ENCODE assay signal across 16 cellular contexts in the genomic region with DNA sequence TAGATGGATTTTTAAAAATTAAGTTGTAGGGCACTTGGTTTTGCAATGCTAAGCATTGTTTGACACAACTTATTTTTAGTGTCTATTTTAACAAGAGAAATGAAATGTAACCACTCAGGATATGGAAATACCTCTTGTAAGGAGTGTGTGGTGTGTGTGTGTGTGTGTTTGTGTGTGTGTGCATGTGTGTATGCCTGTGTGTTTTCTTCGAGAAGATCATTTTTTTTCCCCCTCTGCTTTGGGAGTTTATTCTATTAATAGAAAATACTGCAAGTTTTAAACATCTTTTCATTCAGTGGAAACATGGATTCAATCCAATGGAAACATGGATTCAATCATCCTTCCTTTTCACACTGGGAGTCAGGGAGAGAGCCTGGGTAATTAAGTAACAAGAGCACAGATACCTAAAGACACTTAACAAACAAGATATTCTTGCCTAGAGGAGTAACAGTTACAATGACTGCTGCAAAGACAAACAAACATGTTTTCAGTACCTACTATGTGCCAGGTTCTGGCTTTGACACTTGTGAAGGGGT.
DNase-seq lines count a peak whose midpoint lies in the region; ATAC-seq and TF ChIP-seq lines count a peak whose summit lies in the region.
"Had no signal": no experiment of that assay in that cellular context is flagged by ENCODE, and none has a peak within 500 bp of the region (broad histone marks: within the 10 kb centered on the region; RNA-seq: fewer than 3 reads in every experiment).

No MANE protein-coding gene starts in this region.

- H3K27me3 ChIP-seq in ACC112 (ENCODE audit: insufficient read depth, low read length), result no peaks in the 10 kb centered on the region
- no peaks in the 10 kb centered on the region for H3K27me3 ChIP-seq in adipocyte (replicated peaks; ENCODE audit: control insufficient read depth, insufficient read depth, low read length)

- H3K4me1 ChIP-seq in ACC112 (ENCODE audit: control insufficient read depth, insufficient read depth, low read length, unreplicated experiment) (peaks cover 8% of the 10 kb centered on the region), adipocyte (ENCODE audit: control insufficient read depth, insufficient read depth, low read length) (peaks cover 7% of the 10 kb centered on the region)

- H3K27ac Mint-ChIP-seq in activated T-helper 2 cell treated with anti-CD3 and anti-CD28 coated beads, Interferon-gamma antibody, Interleukin-2, Interleukin-4, amounts not matched to agents 10 μg/mL and 5 μg/mL and 100 μg/mL, durations not matched to agents 14 hours and 24 hours and 36 hours, result no peak overlapping the region
- H3K27ac Mint-ChIP-seq: activated CD8-positive, alpha-beta T cell treated with anti-CD3 and anti-CD28 coated beads, Interleukin-2, amount 10 ng/mL, durations not matched to agents 7 days and 5 days; stimulated activated naive CD8-positive, alpha-beta T cell treated with anti-CD3 and anti-CD28 coated beads, Interleukin-15, amount 100 ng/mL, for 72 hours; WTC11 had no signal

- no peak overlapping the region for H3K4me3 Mint-ChIP-seq in activated T-helper 2 cell treated with anti-CD3 and anti-CD28 coated beads, Interferon-gamma antibody, Interleukin-2, Interleukin-4, amounts not matched to agents 10 μg/mL and 5 μg/mL and 100 μg/mL, durations not matched to agents 14 hours and 24 hours and 36 hours (ENCODE audit: low read depth)
- H3K4me3 Mint-ChIP-seq: activated CD8-positive, alpha-beta T cell treated with anti-CD3 and anti-CD28 coated beads, Interleukin-2, amount 10 ng/mL, durations not matched to agents 7 days and 5 days; stimulated activated naive CD8-positive, alpha-beta T cell treated with anti-CD3 and anti-CD28 coated beads, Interleukin-15, amount 100 ng/mL, for 72 hours; WTC11 had no signal

- peak; percentile 32 for DNase-seq in adipocyte (ENCODE audit: low read depth)
- peak; percentile 31 for DNase-seq in fibroblast of mammary gland (ENCODE audit: low read depth)
- DNase-seq in myocyte (ENCODE audit: low read depth), result peak; percentile 34
- DNase-seq in activated T-helper 2 cell treated with anti-CD3 and anti-CD28 coated beads, Interferon-gamma antibody, Interleukin-2, Interleukin-4, amounts not matched to agents 10 μg/mL and 5 μg/mL and 100 μg/mL, durations not matched to agents 14 hours and 24 hours and 36 hours (ENCODE audit: low spot score), result no peak
- no peak for DNase-seq in NCI-H524 treated with DMSO at 0.1 percent for 48 hours (lab: John Stamatoyannopoulos, UW)
- no peak for DNase-seq in dedifferentiated amniotic fluid mesenchymal stem cell (ENCODE audit: extremely low spot score)
- DNase-seq: activated CD8-positive, alpha-beta T cell treated with anti-CD3 and anti-CD28 coated beads, Interleukin-2, amount 10 ng/mL, durations not matched to agents 7 days and 5 days; cerebellar nuclear complex; head of caudate nucleus; mesendoderm; NCI-H1417; retina; stimulated activated naive CD8-positive, alpha-beta T cell treated with anti-CD3 and anti-CD28 coated beads, Interleukin-15, amount 100 ng/mL, for 72 hours had no signal

- no peak for ATAC-seq in HG03354 (IDR thresholded peaks at IDR 0.05; ENCODE audit: poor library complexity, severe bottlenecking, unreplicated experiment)
- ATAC-seq: activated CD8-positive, alpha-beta T cell treated with anti-CD3 and anti-CD28 coated beads, Interleukin-2, amount 10 ng/mL, durations not matched to agents 7 days and 5 days; stimulated activated naive CD8-positive, alpha-beta T cell treated with anti-CD3 and anti-CD28 coated beads, Interleukin-15, amount 100 ng/mL, for 72 hours; WTC11 had no signal

- H3K4me3 ChIP-seq in ACC112 (ENCODE audit: low read depth, low read length), result no peak overlapping the region
- no peak overlapping the region for H3K4me3 ChIP-seq in adipocyte (ENCODE audit: low read length)
- H3K4me3 ChIP-seq in fibroblast of mammary gland (ENCODE audit: control insufficient read depth, low read depth, low read length), result no peak overlapping the region

- H3K79me2 ChIP-seq in ACC112 (ENCODE audit: control insufficient read depth, insufficient read depth, low read length, unreplicated experiment), result no peaks in the 10 kb centered on the region

- H3K36me3 Mint-ChIP-seq in activated T-helper 2 cell treated with anti-CD3 and anti-CD28 coated beads, Interferon-gamma antibody, Interleukin-2, Interleukin-4, amounts not matched to agents 10 μg/mL and 5 μg/mL and 100 μg/mL, durations not matched to agents 14 hours and 24 hours and 36 hours (ENCODE audit: low read depth), result no peaks in the 10 kb centered on the region

- no peak for TF ChIP-seq CTCF in fibroblast of mammary gland (conservative IDR thresholded peaks at IDR 0.05; ENCODE audit: control insufficient read depth, insufficient read depth, low read depth, low read length)

- peaks cover 7% of the 10 kb centered on the region for H3K9me3 ChIP-seq in adipocyte (ENCODE audit: control insufficient read depth, low read length)

- H3K36me3 ChIP-seq in ACC112 (ENCODE audit: insufficient read depth, low read length) (no peaks in the 10 kb centered on the region), adipocyte (ENCODE audit: control insufficient read depth, insufficient read depth, low read length, severe bottlenecking) (no peaks in the 10 kb centered on the region)

- H3K27ac ChIP-seq in ACC112 (ENCODE audit: low read depth, low read length), result no peak overlapping the region

- H3K9ac ChIP-seq in adipocyte (ENCODE audit: low read length), result peak overlapping the region; percentile 28

- H3K9me3 Mint-ChIP-seq in activated T-helper 2 cell treated with anti-CD3 and anti-CD28 coated beads, Interferon-gamma antibody, Interleukin-2, Interleukin-4, amounts not matched to agents 10 μg/mL and 5 μg/mL and 100 μg/mL, durations not matched to agents 14 hours and 24 hours and 36 hours, result peaks cover 16% of the 10 kb centered on the region

- H3K4me1 Mint-ChIP-seq in activated T-helper 2 cell treated with anti-CD3 and anti-CD28 coated beads, Interferon-gamma antibody, Interleukin-2, Interleukin-4, amounts not matched to agents 10 μg/mL and 5 μg/mL and 100 μg/mL, durations not matched to agents 14 hours and 24 hours and 36 hours (ENCODE audit: low read depth), result no peaks in the 10 kb centered on the region
- H3K4me1 Mint-ChIP-seq: stimulated activated naive CD8-positive, alpha-beta T cell treated with anti-CD3 and anti-CD28 coated beads, Interleukin-15, amount 100 ng/mL, for 72 hours; WTC11 had no signal

- intact Hi-C loops in activated T-helper 2 cell treated with anti-CD3 and anti-CD28 coated beads, Interferon-gamma antibody, Interleukin-2, Interleukin-4, amounts not matched to agents 10 μg/mL and 5 μg/mL and 100 μg/mL, durations not matched to agents 14 hours and 24 hours and 36 hours (cut with micrococcal nuclease), result no loop called here

- H3K27me3 Mint-ChIP-seq in activated T-helper 2 cell treated with anti-CD3 and anti-CD28 coated beads, Interferon-gamma antibody, Interleukin-2, Interleukin-4, amounts not matched to agents 10 μg/mL and 5 μg/mL and 100 μg/mL, durations not matched to agents 14 hours and 24 hours and 36 hours (ENCODE audit: low read depth), result no peaks in the 10 kb centered on the region
- H3K27me3 Mint-ChIP-seq: stimulated activated naive CD8-positive, alpha-beta T cell treated with anti-CD3 and anti-CD28 coated beads, Interleukin-15, amount 100 ng/mL, for 72 hours had no signal

- peak overlapping the region; percentile 21 for H2AFZ ChIP-seq in ACC112 (ENCODE audit: low read length, unreplicated experiment)

Comparison
In these comparisons a context has a peak if more than half of its experiments do, and no peak if none do; other contexts are left out.
1. DNase-seq: peak in adipocyte (single experiment), fibroblast of mammary gland (single experiment) and myocyte (single experiment); none in activated T-helper 2 cell treated with anti-CD3 and anti-CD28 coated beads, Interferon-gamma antibody, Interleukin-2, Interleukin-4, amounts not matched to agents 10 μg/mL and 5 μg/mL and 100 μg/mL, durations not matched to agents 14 hours and 24 hours and 36 hours (single experiment), NCI-H524 treated with DMSO at 0.1 percent for 48 hours (single experiment) and dedifferentiated amniotic fluid mesenchymal stem cell (single experiment).